Comparison of ENCODE assay signal across 8 cellular contexts in the genomic region with DNA sequence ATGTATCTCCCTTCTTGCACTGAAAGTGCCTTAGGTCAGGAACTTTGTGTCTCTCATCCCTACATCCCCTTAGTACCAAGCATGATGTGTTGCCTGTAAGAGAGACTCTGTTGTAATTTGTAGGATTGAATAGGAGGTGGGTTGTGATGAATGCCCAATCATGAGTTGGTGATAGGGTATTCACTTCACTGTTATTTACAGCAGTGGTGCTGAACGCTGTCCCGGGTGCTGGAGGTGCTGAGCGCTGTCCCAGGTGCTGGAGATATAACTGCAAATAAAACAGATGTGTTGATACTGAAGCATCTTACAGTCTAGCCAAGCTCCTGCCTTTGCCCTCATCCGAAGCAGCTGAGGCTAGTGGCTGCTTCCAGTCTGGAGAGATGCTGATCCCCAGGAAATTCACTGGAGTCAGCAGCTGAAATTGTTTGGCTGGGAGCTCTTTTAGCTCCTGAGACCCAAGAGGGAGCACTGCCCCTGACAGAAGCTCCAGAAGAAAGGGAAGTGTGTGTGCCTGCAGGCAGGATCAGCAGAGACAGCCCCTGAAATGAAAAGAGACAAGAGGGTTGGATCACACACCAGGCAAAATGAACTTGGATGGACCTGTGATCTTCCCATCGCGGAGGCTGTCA.
DNase-seq lines count a peak whose midpoint lies in the region; TF ChIP-seq lines count a peak whose summit lies in the region.

No MANE protein-coding gene starts in this region.

- no peak for TF ChIP-seq CTCF in GM13976 (IDR thresholded peaks at IDR 0.05; ENCODE audit: borderline replicate concordance, control extremely low read depth, extremely low read depth, insufficient read depth, missing control alignments)
- no peak for TF ChIP-seq CTCF in neural cell (IDR thresholded peaks at IDR 0.05; ENCODE audit: poor library complexity, severe bottlenecking)
- TF ChIP-seq CTCF in tibial artery (IDR thresholded peaks at IDR 0.05), result no peak

- H3K4me3 ChIP-seq in Jurkat, Clone E6-1 (ENCODE audit: low read length), result no peak overlapping the region
- H3K4me3 ChIP-seq in neural cell (ENCODE audit: low read length), result no peak overlapping the region
- no peak overlapping the region for H3K4me3 ChIP-seq in tibial artery

- H3F3A ChIP-seq in neural cell (ENCODE audit: insufficient read depth, low read length, poor library complexity, severe bottlenecking), result no peaks in the 10 kb centered on the region

- H3K9me3 ChIP-seq in neural cell (ENCODE audit: low read length) (peaks cover 4% of the 10 kb centered on the region), tibial artery (peaks cover 0 to 9% (median 6%) of the 10 kb centered on the region in 3 donors)

- no peaks in the 10 kb centered on the region for H3K4me1 ChIP-seq in tibial artery

- TF ChIP-seq RAD21 in neural cell (conservative IDR thresholded peaks at IDR 0.05), result no peak

- H3K27ac ChIP-seq in neural cell (ENCODE audit: low read length), result no peak overlapping the region
- no peak overlapping the region for H3K27ac ChIP-seq in tibial artery

- no peak overlapping the region for H3K4me2 ChIP-seq in neural cell (ENCODE audit: low read length)

- H3K9ac ChIP-seq in neural cell (ENCODE audit: low read length), result no peak overlapping the region

- H3K36me3 ChIP-seq in neural cell (ENCODE audit: insufficient read depth, low read length), result no peaks in the 10 kb centered on the region
- no peaks in the 10 kb centered on the region for H3K36me3 ChIP-seq in tibial artery

- DNase-seq in GM13976 (ENCODE audit: low spot score) (peak; percentile 20), amniotic epithelial cell (ENCODE audit: low read depth) (peak; percentile 34), 8988T (no peak), tibial artery (no peak), NCI-H2081 treated with DMSO at 0.1 percent for 48 hours (lab: John Stamatoyannopoulos, UW) (no peak), posterior vena cava (ENCODE audit: low spot score) (no peak)
- peak; percentile 48 for DNase-seq in Jurkat, Clone E6-1 (ENCODE audit: low read depth, low spot score)

- no peaks in the 10 kb centered on the region for H3K9me2 ChIP-seq in neural cell (ENCODE audit: insufficient read depth, low read length)

- intact Hi-C loops in tibial artery (cut with DNase I; ENCODE audit: low total_unique reads) (no loop called here), posterior vena cava (cut with DNase I) (no loop called here)

- no peak for TF ChIP-seq EP300 in neural cell (conservative IDR thresholded peaks at IDR 0.05; ENCODE audit: poor library complexity, severe bottlenecking)

- in situ Hi-C loops in GM13976 (cut with MboI; ENCODE audit: low sequenced_read_pairs, unreplicated experiment), result no loop called here

- no peaks in the 10 kb centered on the region for H4K20me1 ChIP-seq in neural cell (ENCODE audit: insufficient read depth)

- H3K79me2 ChIP-seq in neural cell (replicated peaks; ENCODE audit: insufficient read depth, low read length), result no peaks in the 10 kb centered on the region

- H2AFZ ChIP-seq in neural cell (ENCODE audit: low read depth, low read length), result no peak overlapping the region

- H3K27me3 ChIP-seq in neural cell (ENCODE audit: insufficient read depth, low read depth, low read length) (peaks cover 5% of the 10 kb centered on the region), tibial artery (no peaks in the 10 kb centered on the region)

TF ChIP-seq in neural cell, 6 proteins besides CTCF, POLR2A, EP300 and RAD21:
- TF ChIP-seq, protein P1, sequence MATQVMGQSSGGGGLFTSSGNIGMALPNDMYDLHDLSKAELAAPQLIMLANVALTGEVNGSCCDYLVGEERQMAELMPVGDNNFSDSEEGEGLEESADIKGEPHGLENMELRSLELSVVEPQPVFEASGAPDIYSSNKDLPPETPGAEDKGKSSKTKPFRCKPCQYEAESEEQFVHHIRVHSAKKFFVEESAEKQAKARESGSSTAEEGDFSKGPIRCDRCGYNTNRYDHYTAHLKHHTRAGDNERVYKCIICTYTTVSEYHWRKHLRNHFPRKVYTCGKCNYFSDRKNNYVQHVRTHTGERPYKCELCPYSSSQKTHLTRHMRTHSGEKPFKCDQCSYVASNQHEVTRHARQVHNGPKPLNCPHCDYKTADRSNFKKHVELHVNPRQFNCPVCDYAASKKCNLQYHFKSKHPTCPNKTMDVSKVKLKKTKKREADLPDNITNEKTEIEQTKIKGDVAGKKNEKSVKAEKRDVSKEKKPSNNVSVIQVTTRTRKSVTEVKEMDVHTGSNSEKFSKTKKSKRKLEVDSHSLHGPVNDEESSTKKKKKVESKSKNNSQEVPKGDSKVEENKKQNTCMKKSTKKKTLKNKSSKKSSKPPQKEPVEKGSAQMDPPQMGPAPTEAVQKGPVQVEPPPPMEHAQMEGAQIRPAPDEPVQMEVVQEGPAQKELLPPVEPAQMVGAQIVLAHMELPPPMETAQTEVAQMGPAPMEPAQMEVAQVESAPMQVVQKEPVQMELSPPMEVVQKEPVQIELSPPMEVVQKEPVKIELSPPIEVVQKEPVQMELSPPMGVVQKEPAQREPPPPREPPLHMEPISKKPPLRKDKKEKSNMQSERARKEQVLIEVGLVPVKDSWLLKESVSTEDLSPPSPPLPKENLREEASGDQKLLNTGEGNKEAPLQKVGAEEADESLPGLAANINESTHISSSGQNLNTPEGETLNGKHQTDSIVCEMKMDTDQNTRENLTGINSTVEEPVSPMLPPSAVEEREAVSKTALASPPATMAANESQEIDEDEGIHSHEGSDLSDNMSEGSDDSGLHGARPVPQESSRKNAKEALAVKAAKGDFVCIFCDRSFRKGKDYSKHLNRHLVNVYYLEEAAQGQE (IDR thresholded peaks at IDR 0.05; ENCODE audit: borderline replicate concordance), result peak; percentile 95
- TF ChIP-seq POLR2AphosphoS5 (IDR thresholded peaks at IDR 0.05), result no peak

Comparison
In these comparisons a context has a peak if more than half of its experiments do, and no peak if none do; other contexts are left out.
1. DNase-seq: peak in GM13976 (single experiment), Jurkat, Clone E6-1 (single experiment) and amniotic epithelial cell (single experiment); none in 8988T (single experiment), tibial artery (0 of 2), NCI-H2081 treated with DMSO at 0.1 percent for 48 hours (single experiment) and posterior vena cava (single experiment).